8 cellular contexts compared by ENCODE assay signal in genomic region chr16:53090591-53091507, GRCh38. TPM values are rescaled to one million over a fixed set of nuclear protein-coding genes. Genes with fewer than 3 reads are reported as not detected.
DNase-seq lines count a peak whose midpoint lies in the region; ATAC-seq and TF ChIP-seq lines count a peak whose summit lies in the region.

No MANE protein-coding gene starts in this region.

- CTCF ChIA-PET in SK-N-SH (lab: Yijun Ruan, JAX), result interaction anchor here (0.9 to 2.3 kb wide), 3 partner anchors 8 to 36 kb away, joined by 3 to 11 read pairs (median 3); partner anchors contain the start of gene CHD9

- peak; percentile 60 for ATAC-seq in HG03025 (IDR thresholded peaks at IDR 0.05; ENCODE audit: low FRiP score, unreplicated experiment)

- H3K4me3 ChIP-seq in SK-N-SH (ENCODE audit: low read depth in 2 of 2, low read length in 1 of 2) (peak overlapping the region; percentile 13 to 37; a peak in 2 of 4 replicates), epithelial cell of proximal tubule (ENCODE audit: low read depth, low read length) (peak overlapping the region; percentile 13), mucosa of rectum (ENCODE audit: low read length in 2 of 2) (peak overlapping the region; percentile 3), urinary bladder (ENCODE audit: low read depth, low read length) (no peak overlapping the region)

- POLR2A ChIA-PET in SK-N-SH (lab: Yijun Ruan, JAX), result interaction anchor here (0.6 to 1.0 kb wide), 3 partner anchors 10 to 18 kb away, joined by 3 to 6 read pairs (median 3); no protein-coding TSS in a partner anchor

- H3K36me3 ChIP-seq in SK-N-SH (replicated peaks in 1 of 2; ENCODE audit: control insufficient read depth in 1 of 2, insufficient read depth in 2 of 2, low read length in 1 of 2) (no peaks in the 10 kb centered on the region), mucosa of rectum (ENCODE audit: control insufficient read depth in 2 of 2, insufficient read depth in 2 of 2, low read length in 2 of 2) (no peaks in the 10 kb centered on the region), urinary bladder (ENCODE audit: insufficient read depth) (no peaks in the 10 kb centered on the region)

- peaks cover 48 to 56% of the 10 kb centered on the region in 2 experiments for H3K4me1 ChIP-seq in SK-N-SH (ENCODE audit: control insufficient read depth in 1 of 2, insufficient read depth in 2 of 2, low read depth in 1 of 2, low read length in 1 of 2)
- peaks cover 43 to 45% of the 10 kb centered on the region in 2 donors for H3K4me1 ChIP-seq in mucosa of rectum (ENCODE audit: control insufficient read depth in 2 of 2, insufficient read depth in 2 of 2, low read length in 2 of 2)
- H3K4me1 ChIP-seq in urinary bladder (ENCODE audit: insufficient read depth), result peaks cover 4% of the 10 kb centered on the region

- TF ChIP-seq EP300 in SK-N-SH (IDR thresholded peaks at IDR 0.05; ENCODE audit: borderline replicate concordance in 1 of 2, low read depth in 1 of 2, low read length in 1 of 2), result peak in 1 of 2 experiments; percentile 71; a peak in 1 of 4 replicates

- H3K9me2 ChIP-seq in SK-N-SH, result no peaks in the 10 kb centered on the region

- H3F3A ChIP-seq in SK-N-SH (replicated peaks; ENCODE audit: insufficient read depth), result peaks cover 28% of the 10 kb centered on the region

- no peak for TF ChIP-seq RAD21 in SK-N-SH (IDR thresholded peaks at IDR 0.05; ENCODE audit: low read length)

- TF ChIP-seq CTCF in SK-N-SH (IDR thresholded peaks at IDR 0.05) (no peak), epithelial cell of proximal tubule (conservative IDR thresholded peaks at IDR 0.05; ENCODE audit: low read depth, low read length) (no peak)

- peak overlapping the region; percentile 85 for H3K4me2 ChIP-seq in SK-N-SH

- no peaks in the 10 kb centered on the region for H4K20me1 ChIP-seq in SK-N-SH (ENCODE audit: insufficient read depth)

- WGBS in SK-N-SH (ENCODE audit: low lambda C conversion rate), result 34% methylated on average over 11 of the region's 13 CpGs
- 9% methylated on average over 13 of the region's 13 CpGs for WGBS in urinary bladder

- H3K9ac ChIP-seq in SK-N-SH (peak overlapping the region; percentile 67; the same call in 1 of the 2 replicates), mucosa of rectum (ENCODE audit: low read depth in 1 of 2, low read length in 2 of 2) (peak overlapping the region; percentile 26 to 31)

- peaks cover 28% of the 10 kb centered on the region for H3K79me2 ChIP-seq in SK-N-SH (ENCODE audit: insufficient read depth)

- peak overlapping the region; percentile 98 to 100 for H3K27ac ChIP-seq in SK-N-SH (ENCODE audit: low read depth in 2 of 2, low read length in 1 of 2)
- peak overlapping the region; percentile 77 to 86 for H3K27ac ChIP-seq in mucosa of rectum (ENCODE audit: low read depth in 2 of 2, low read length in 2 of 2)
- H3K27ac ChIP-seq in urinary bladder (ENCODE audit: low read depth), result peak overlapping the region; percentile 74

- DNase-seq in stimulated activated CD4-positive, alpha-beta T cell treated with anti-CD3 and anti-CD28 coated beads, Interleukin-15, amount 100 ng/mL, for 24 hours, result peak; percentile 8
- DNase-seq in stimulated activated CD4-positive, alpha-beta T cell treated with anti-CD3 and anti-CD28 coated beads, Interleukin-2, amount 100 ng/mL, for 48 hours, result no peak
- DNase-seq in SK-N-SH (peak; percentile 29), epithelial cell of proximal tubule (ENCODE audit: low read depth) (no peak), activated gamma-delta T cell (lab: John Stamatoyannopoulos, UW) (no peak)

- H2AFZ ChIP-seq in SK-N-SH (ENCODE audit: low read depth), result no peak overlapping the region

- H3K9me3 ChIP-seq in SK-N-SH, result no peaks in the 10 kb centered on the region
- no peaks in the 10 kb centered on the region for H3K9me3 ChIP-seq in mucosa of rectum (ENCODE audit: control insufficient read depth in 2 of 2, low read length in 2 of 2)

- H3K27me3 ChIP-seq in SK-N-SH (ENCODE audit: insufficient read depth) (no peaks in the 10 kb centered on the region), mucosa of rectum (ENCODE audit: control insufficient read depth in 2 of 2, insufficient read depth in 2 of 2, low read length in 2 of 2) (no peaks in the 10 kb centered on the region)

TF ChIP-seq in SK-N-SH, 30 proteins besides CTCF, POLR2A, EP300 and RAD21 (continues in another document):
- TF ChIP-seq, protein P1, sequence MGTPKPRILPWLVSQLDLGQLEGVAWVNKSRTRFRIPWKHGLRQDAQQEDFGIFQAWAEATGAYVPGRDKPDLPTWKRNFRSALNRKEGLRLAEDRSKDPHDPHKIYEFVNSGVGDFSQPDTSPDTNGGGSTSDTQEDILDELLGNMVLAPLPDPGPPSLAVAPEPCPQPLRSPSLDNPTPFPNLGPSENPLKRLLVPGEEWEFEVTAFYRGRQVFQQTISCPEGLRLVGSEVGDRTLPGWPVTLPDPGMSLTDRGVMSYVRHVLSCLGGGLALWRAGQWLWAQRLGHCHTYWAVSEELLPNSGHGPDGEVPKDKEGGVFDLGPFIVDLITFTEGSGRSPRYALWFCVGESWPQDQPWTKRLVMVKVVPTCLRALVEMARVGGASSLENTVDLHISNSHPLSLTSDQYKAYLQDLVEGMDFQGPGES (IDR thresholded peaks at IDR 0.05; ENCODE audit: low read depth, low read length), result no peak
- TF ChIP-seq CHD2 (IDR thresholded peaks at IDR 0.05; ENCODE audit: low read length, partially characterized antibody) (peak; percentile 22), YY1 (IDR thresholded peaks at IDR 0.05; ENCODE audit: low read depth) (no peak), FOSL2 (IDR thresholded peaks at IDR 0.05; ENCODE audit: borderline replicate concordance, low read depth) (0 out of 2 replicates have a peak, but pooled peaks have one; percentile 23), TAF1 (IDR thresholded peaks at IDR 0.05; ENCODE audit: borderline replicate concordance, low read depth, low read length) (no peak), MXI1 (IDR thresholded peaks at IDR 0.05; ENCODE audit: low read depth, low read length) (no peak), MAX (IDR thresholded peaks at IDR 0.05; ENCODE audit: low read depth) (peak; percentile 56), TCF12 (IDR thresholded peaks at IDR 0.05) (peak; percentile 82), FOXJ3 (CRISPR knock-in tag; IDR thresholded peaks at IDR 0.05) (no peak), SIN3A (IDR thresholded peaks at IDR 0.05; ENCODE audit: borderline replicate concordance, low read depth, low read length) (no peak), RFX5 (IDR thresholded peaks at IDR 0.05; ENCODE audit: low read length) (no peak), GABPA (IDR thresholded peaks at IDR 0.05; ENCODE audit: low read depth) (no peak; the same call in 1 of the 2 replicates), TEAD4 (IDR thresholded peaks at IDR 0.05; ENCODE audit: borderline replicate concordance, insufficient read depth) (no peak), USF2 (IDR thresholded peaks at IDR 0.05; ENCODE audit: borderline replicate concordance, low read depth, low read length) (no peak), EZH2phosphoT487 (IDR thresholded peaks at IDR 0.05; ENCODE audit: borderline replicate concordance, low read depth) (no peak), RXRA (IDR thresholded peaks at IDR 0.05; ENCODE audit: borderline replicate concordance, low read depth) (peak; percentile 75; the same call in 1 of the 2 replicates)
- TF ChIP-seq, protein P2, sequence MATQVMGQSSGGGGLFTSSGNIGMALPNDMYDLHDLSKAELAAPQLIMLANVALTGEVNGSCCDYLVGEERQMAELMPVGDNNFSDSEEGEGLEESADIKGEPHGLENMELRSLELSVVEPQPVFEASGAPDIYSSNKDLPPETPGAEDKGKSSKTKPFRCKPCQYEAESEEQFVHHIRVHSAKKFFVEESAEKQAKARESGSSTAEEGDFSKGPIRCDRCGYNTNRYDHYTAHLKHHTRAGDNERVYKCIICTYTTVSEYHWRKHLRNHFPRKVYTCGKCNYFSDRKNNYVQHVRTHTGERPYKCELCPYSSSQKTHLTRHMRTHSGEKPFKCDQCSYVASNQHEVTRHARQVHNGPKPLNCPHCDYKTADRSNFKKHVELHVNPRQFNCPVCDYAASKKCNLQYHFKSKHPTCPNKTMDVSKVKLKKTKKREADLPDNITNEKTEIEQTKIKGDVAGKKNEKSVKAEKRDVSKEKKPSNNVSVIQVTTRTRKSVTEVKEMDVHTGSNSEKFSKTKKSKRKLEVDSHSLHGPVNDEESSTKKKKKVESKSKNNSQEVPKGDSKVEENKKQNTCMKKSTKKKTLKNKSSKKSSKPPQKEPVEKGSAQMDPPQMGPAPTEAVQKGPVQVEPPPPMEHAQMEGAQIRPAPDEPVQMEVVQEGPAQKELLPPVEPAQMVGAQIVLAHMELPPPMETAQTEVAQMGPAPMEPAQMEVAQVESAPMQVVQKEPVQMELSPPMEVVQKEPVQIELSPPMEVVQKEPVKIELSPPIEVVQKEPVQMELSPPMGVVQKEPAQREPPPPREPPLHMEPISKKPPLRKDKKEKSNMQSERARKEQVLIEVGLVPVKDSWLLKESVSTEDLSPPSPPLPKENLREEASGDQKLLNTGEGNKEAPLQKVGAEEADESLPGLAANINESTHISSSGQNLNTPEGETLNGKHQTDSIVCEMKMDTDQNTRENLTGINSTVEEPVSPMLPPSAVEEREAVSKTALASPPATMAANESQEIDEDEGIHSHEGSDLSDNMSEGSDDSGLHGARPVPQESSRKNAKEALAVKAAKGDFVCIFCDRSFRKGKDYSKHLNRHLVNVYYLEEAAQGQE (IDR thresholded peaks at IDR 0.05; ENCODE audit: low read depth, low read length), result peak; percentile 39; the same call in 1 of the 2 replicates

RNA-seq across cellular contexts. Expression of gene CHD9, which starts 36.1 kb away (rescaled TPM):
- 6.2 and 9.2 TPM in 2 replicates for polyA plus RNA-seq in SK-N-SH (2012; rRNA removed)
- polyA plus RNA-seq in SK-N-SH (2012; cell fraction: cytosol; rRNA removed), result 8.2 and 10.6 TPM in 2 replicates
- polyA plus RNA-seq in SK-N-SH (2012; cell fraction: nucleus; rRNA removed), result 10.2 and 20.1 TPM in 2 replicates
- total RNA-seq in epithelial cell of proximal tubule, result 10.6 and 14.6 TPM in 2 replicates
- 221 TPM for total RNA-seq in urinary bladder
- polyA plus RNA-seq in urinary bladder, result 16.8 TPM

RNA-seq across cellular contexts. Expression of gene CHD9NB, which starts 38.2 kb away (rescaled TPM):
- 2.5 and 2.7 TPM in 2 replicates for polyA plus RNA-seq in SK-N-SH (2012; rRNA removed)
- polyA plus RNA-seq in SK-N-SH (2012; cell fraction: cytosol; rRNA removed), result 2.0 and 2.3 TPM in 2 replicates
- polyA plus RNA-seq in SK-N-SH (2012; cell fraction: nucleus; rRNA removed), result 4.0 and 5.2 TPM in 2 replicates
- 0.07 and 1.5 TPM in 2 replicates for total RNA-seq in epithelial cell of proximal tubule
- 3.4 TPM for total RNA-seq in urinary bladder
- polyA plus RNA-seq in urinary bladder, result 1.4 TPM

Comparison
In these comparisons a context has a peak if more than half of its experiments do, and no peak if none do; other contexts are left out.
1. DNase-seq: peak in stimulated activated CD4-positive, alpha-beta T cell treated with anti-CD3 and anti-CD28 coated beads, Interleukin-15, amount 100 ng/mL, for 24 hours (single experiment) and SK-N-SH (single experiment); none in stimulated activated CD4-positive, alpha-beta T cell treated with anti-CD3 and anti-CD28 coated beads, Interleukin-2, amount 100 ng/mL, for 48 hours (0 of 2), epithelial cell of proximal tubule (single experiment) and activated gamma-delta T cell (single experiment).
2. RNA of gene CHD9, which starts 36.1 kb away (total RNA-seq): 221 TPM in urinary bladder (single experiment); 10.6 to 14.6 TPM in epithelial cell of proximal tubule; every median in the first group is over 10 times any median in the second.
3. Peak in every context shown above with its lines, with median percentiles within 50 percentile points of each other: H3K27ac ChIP-seq.